ENCODE assay signal across 14 cellular contexts in the genomic region with DNA sequence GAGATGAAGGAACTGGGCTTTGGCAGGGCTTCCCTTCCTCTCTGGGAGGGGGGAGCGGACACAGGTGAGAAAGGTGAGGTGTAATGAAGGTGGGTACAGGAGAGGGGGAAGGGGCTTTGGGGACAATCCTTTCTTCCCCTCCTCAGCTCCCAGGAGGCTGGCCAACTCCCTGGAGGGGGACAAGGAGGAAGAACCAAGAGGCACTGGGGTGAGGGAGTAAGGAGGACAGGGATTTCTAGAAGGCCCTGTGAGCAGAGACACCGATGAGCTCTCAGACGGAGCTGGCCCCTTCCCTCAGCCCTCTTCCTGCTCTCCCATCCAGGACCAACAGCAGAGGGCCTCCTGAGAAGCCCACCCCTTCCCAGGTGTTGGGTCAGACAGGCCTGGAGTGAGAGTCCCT. TPM values are rescaled to one million over a fixed set of nuclear protein-coding genes. Genes with fewer than 3 reads are reported as not detected.
DNase-seq lines count a peak whose midpoint lies in the region; ATAC-seq and TF ChIP-seq lines count a peak whose summit lies in the region.
"Had no signal": no experiment of that assay in that cellular context is flagged by ENCODE, and none has a peak within 500 bp of the region (broad histone marks: within the 10 kb centered on the region; RNA-seq: fewer than 3 reads in every experiment).

No MANE protein-coding gene starts in this region.

- H3K79me1 ChIP-seq in mesendoderm (ENCODE audit: low read length), result no peaks in the 10 kb centered on the region

- TF ChIP-seq POLR2A in suprapubic skin (IDR thresholded peaks at IDR 0.05), result no peak

- no peaks in the 10 kb centered on the region for H3K36me3 ChIP-seq in GM23338 (ENCODE audit: insufficient read depth)
- H3K36me3 ChIP-seq in mammary epithelial cell (ENCODE audit: insufficient read depth, low read length), result no peaks in the 10 kb centered on the region
- no peaks in the 10 kb centered on the region for H3K36me3 ChIP-seq in mesendoderm (ENCODE audit: control insufficient read depth, insufficient read depth, low read length)
- no peaks in the 10 kb centered on the region for H3K36me3 ChIP-seq in suprapubic skin

- TF ChIP-seq CTCF in GM23338 (conservative IDR thresholded peaks at IDR 0.05; ENCODE audit: low read depth in 2 of 2) (no peak), mammary epithelial cell (conservative IDR thresholded peaks at IDR 0.05 in 1 of 2, IDR thresholded peaks at IDR 0.05 in 1 of 2; ENCODE audit: extremely low read depth in 1 of 2, insufficient read depth in 1 of 2, low read depth in 1 of 2, low read length in 2 of 2) (no peak), suprapubic skin (IDR thresholded peaks at IDR 0.05) (no peak)

- H3K27ac ChIP-seq in GM23338 (ENCODE audit: low read depth) (no peak overlapping the region), mammary epithelial cell (ENCODE audit: insufficient read depth, low read depth, low read length) (peak overlapping the region; percentile 68), mesendoderm (ENCODE audit: low read depth, low read length) (peak overlapping the region; percentile 0), suprapubic skin (peak overlapping the region; percentile 68)
- H3K27ac ChIP-seq: C4-2B had no signal

- peak overlapping the region; percentile 17 for H2AK5ac ChIP-seq in mesendoderm (ENCODE audit: low read length)

- intact Hi-C loops in mammary epithelial cell (cut with micrococcal nuclease), result no loop called here

- H3K79me2 ChIP-seq in GM23338 (replicated peaks; ENCODE audit: insufficient read depth) (no peaks in the 10 kb centered on the region), mammary epithelial cell (ENCODE audit: insufficient read depth, low read length) (no peaks in the 10 kb centered on the region), mesendoderm (ENCODE audit: control insufficient read depth, insufficient read depth, low read length) (no peaks in the 10 kb centered on the region)

- H3K27ac Mint-ChIP-seq in GM23338, result no peak overlapping the region

- peaks cover 7% of the 10 kb centered on the region; the same call in 2 of the 3 replicates for H3K9me3 Mint-ChIP-seq in GM23338

- H3K4ac ChIP-seq in mesendoderm (ENCODE audit: low read depth, low read length), result no peak overlapping the region

- H3K4me3 ChIP-seq in GM23338, result no peak overlapping the region
- no peak overlapping the region for H3K4me3 ChIP-seq in mammary epithelial cell (replicated peaks in 1 of 3; ENCODE audit: insufficient read depth in 1 of 3, low read depth in 2 of 3, low read length in 3 of 3)
- no peak overlapping the region for H3K4me3 ChIP-seq in mesendoderm (ENCODE audit: low read length)
- H3K4me3 ChIP-seq in suprapubic skin, result no peak overlapping the region
- H3K4me3 ChIP-seq: lung had no signal

- peaks cover 21% of the 10 kb centered on the region for H3K4me1 ChIP-seq in GM23338 (ENCODE audit: insufficient read depth)
- peaks cover 72% of the 10 kb centered on the region for H3K4me1 ChIP-seq in mammary epithelial cell (ENCODE audit: insufficient read depth, low read length)
- peaks cover 26% of the 10 kb centered on the region for H3K4me1 ChIP-seq in mesendoderm (ENCODE audit: control insufficient read depth, low read depth, low read length)
- H3K4me1 ChIP-seq in suprapubic skin, result peaks cover 67% of the 10 kb centered on the region

- no peak overlapping the region for H2BK120ac ChIP-seq in mesendoderm (ENCODE audit: low read depth, low read length)

- peak overlapping the region; percentile 78 for H3K56ac ChIP-seq in mesendoderm (ENCODE audit: low read length)

- H3K27me3 ChIP-seq in GM23338 (ENCODE audit: insufficient read depth) (no peaks in the 10 kb centered on the region), mammary epithelial cell (ENCODE audit: insufficient read depth, low read length) (no peaks in the 10 kb centered on the region), mesendoderm (ENCODE audit: insufficient read depth, low read length, poor library complexity) (no peaks in the 10 kb centered on the region), suprapubic skin (no peaks in the 10 kb centered on the region)

- H3K9ac ChIP-seq in mammary epithelial cell (ENCODE audit: insufficient read depth, low read length), result no peak overlapping the region
- no peak overlapping the region for H3K9ac ChIP-seq in mesendoderm (ENCODE audit: low read length)

- 92% methylated on average over 3 of the region's 3 CpGs for WGBS in mammary epithelial cell (ENCODE audit: low coverage, missing lambda C conversion rate)
- whole genome bisulfite sequencing in mesendoderm (ENCODE audit: extremely low coverage, insufficient coverage, low lambda C conversion rate), result no CpG with 5 or more reads among the region's 3 CpGs
- WGBS in suprapubic skin, result 88% methylated on average over 3 of the region's 3 CpGs

- peaks cover 39% of the 10 kb centered on the region for H3K27me3 Mint-ChIP-seq in GM23338 (ENCODE audit: insufficient read depth, low read depth, poor library complexity)

- no peak overlapping the region for H3K4me3 Mint-ChIP-seq in GM23338

- no peak overlapping the region for H4K8ac ChIP-seq in mesendoderm (ENCODE audit: low read depth, low read length)

- ATAC-seq in GM23338 (no peak), GM18519 (IDR thresholded peaks at IDR 0.05; ENCODE audit: low FRiP score, unreplicated experiment) (no peak), GM21528 (IDR thresholded peaks at IDR 0.05; ENCODE audit: low FRiP score, unreplicated experiment) (no peak)

- CTCF ChIA-PET in mammary epithelial cell (lab: Charles Lee; ENCODE audit: low non-redundant PET), result no interaction called here

- H2AFZ ChIP-seq in GM23338 (0 out of 2 replicates have a peak overlapping the region, but pooled peaks have one; percentile 52), mammary epithelial cell (ENCODE audit: low read depth, low read length) (no peak overlapping the region)

- H3K9me3 ChIP-seq in mammary epithelial cell (replicated peaks; ENCODE audit: insufficient read depth, low read length), result no peaks in the 10 kb centered on the region
- no peaks in the 10 kb centered on the region for H3K9me3 ChIP-seq in suprapubic skin

- no peaks in the 10 kb centered on the region for H4K20me1 ChIP-seq in GM23338 (replicated peaks; ENCODE audit: insufficient read depth)
- H4K20me1 ChIP-seq in mammary epithelial cell (ENCODE audit: insufficient read depth, low read length), result no peaks in the 10 kb centered on the region

- no TSS peak for BruUV-seq in mammary epithelial cell (replicated peaks; lab: Mats Ljungman, UMichigan)

- H3F3A ChIP-seq in GM23338 (replicated peaks; ENCODE audit: low read depth), result no peaks in the 10 kb centered on the region

- no peak for TF ChIP-seq EP300 in suprapubic skin (IDR thresholded peaks at IDR 0.05)

- in situ Hi-C loops in mammary epithelial cell (cut with MboI; ENCODE audit: low sequenced_read_pairs in 2 of 2), result loop anchor here (5.0 to 25.0 kb wide), 2 partner anchors 85 to 245 kb away; a partner anchor contains a TSS

- no peak overlapping the region for H2BK15ac ChIP-seq in mesendoderm (replicated peaks; ENCODE audit: low read depth)

- H2BK5ac ChIP-seq in mesendoderm (ENCODE audit: low read length), result peak overlapping the region; percentile 78

- no peaks in the 10 kb centered on the region for H3K9me2 ChIP-seq in GM23338 (ENCODE audit: insufficient read depth)

- dilution Hi-C loops in mammary epithelial cell (cut with HindIII; ENCODE audit: low sequenced_read_pairs), result loop anchor here (5.0 kb wide), 1 partner anchor 85 kb away; no protein-coding TSS in a partner anchor

- H3K23ac ChIP-seq in mesendoderm (ENCODE audit: low read length), result no peak overlapping the region

- DNase-seq in GM23338 (ENCODE audit: low spot score), result no peak
- DNase-seq in mammary epithelial cell, result no peak
- no peak for DNase-seq in mesendoderm
- peak in 1 of 2 donors; percentile 58 for DNase-seq in suprapubic skin (ENCODE audit: low spot score in 2 of 2)
- DNase-seq in activated gamma-delta T cell treated with Interleukin-2 at 50 U/mL for 16 hours, result no peak
- no peak for DNase-seq in NCI-H748 treated with DMSO at 0.1 percent for 48 hours (lab: John Stamatoyannopoulos, UW)
- DNase-seq: hypothalamus; KBM-7; NCI-H146; stimulated activated CD4-positive, alpha-beta T cell treated with anti-CD3 and anti-CD28 coated beads, Interleukin-1b, Interleukin-23, amount 100 ng/mL, for 48 hours had no signal

- peak overlapping the region; percentile 38; the same call in 1 of the 2 replicates for H3K4me2 ChIP-seq in GM23338
- peak overlapping the region; percentile 39 for H3K4me2 ChIP-seq in mammary epithelial cell (ENCODE audit: insufficient read depth, low read depth, low read length)
- H3K4me2 ChIP-seq in mesendoderm (ENCODE audit: low read length), result no peak overlapping the region

- no peak overlapping the region for H4K5ac ChIP-seq in mesendoderm (ENCODE audit: low read length)

- H3K4me1 Mint-ChIP-seq in GM23338, result peaks cover 35% of the 10 kb centered on the region

- no peaks in the 10 kb centered on the region; the same call in 2 of the 3 replicates for H3K36me3 Mint-ChIP-seq in GM23338 (ENCODE audit: low read depth)

- peak overlapping the region; percentile 34 for H3K18ac ChIP-seq in mesendoderm (ENCODE audit: low read length)

TF ChIP-seq in GM23338, 12 proteins besides CTCF, POLR2A, EP300 and RAD21 (continues in another document):
- no peak for TF ChIP-seq STAT1 (IDR thresholded peaks at IDR 0.05; ENCODE audit: unreplicated experiment)
- TF ChIP-seq CREB1 (CRISPR knock-in tag; IDR thresholded peaks at IDR 0.05; ENCODE audit: low read depth), result no peak
- no peak for TF ChIP-seq EZH2phosphoT487 (IDR thresholded peaks at IDR 0.05; ENCODE audit: unreplicated experiment)
- TF ChIP-seq, protein P1, sequence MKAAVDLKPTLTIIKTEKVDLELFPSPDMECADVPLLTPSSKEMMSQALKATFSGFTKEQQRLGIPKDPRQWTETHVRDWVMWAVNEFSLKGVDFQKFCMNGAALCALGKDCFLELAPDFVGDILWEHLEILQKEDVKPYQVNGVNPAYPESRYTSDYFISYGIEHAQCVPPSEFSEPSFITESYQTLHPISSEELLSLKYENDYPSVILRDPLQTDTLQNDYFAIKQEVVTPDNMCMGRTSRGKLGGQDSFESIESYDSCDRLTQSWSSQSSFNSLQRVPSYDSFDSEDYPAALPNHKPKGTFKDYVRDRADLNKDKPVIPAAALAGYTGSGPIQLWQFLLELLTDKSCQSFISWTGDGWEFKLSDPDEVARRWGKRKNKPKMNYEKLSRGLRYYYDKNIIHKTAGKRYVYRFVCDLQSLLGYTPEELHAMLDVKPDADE (IDR thresholded peaks at IDR 0.05), result no peak
- no peak for TF ChIP-seq JUNB (IDR thresholded peaks at IDR 0.05; ENCODE audit: unreplicated experiment)
- TF ChIP-seq ZNF114 (CRISPR knock-in tag; IDR thresholded peaks at IDR 0.05), result no peak
- TF ChIP-seq NANOG (IDR thresholded peaks at IDR 0.05; ENCODE audit: borderline replicate concordance), result no peak

RNA-seq across cellular contexts. Expression of a gene that starts 53.4 kb away (rescaled TPM):
- 83.1 and 83.9 TPM in 2 replicates for total RNA-seq in GM23338 (2014; rRNA removed; shearing (Covaris generic))
- polyA plus RNA-seq in GM23338 (2016; fragmentation: Nextera tagmentation; extraction: Ambion mirVana), result 23.0 and 30.8 TPM in 2 replicates
- total RNA-seq in mammary epithelial cell, result 100 to 1,000 TPM in 1 of 2 donors, 10 to 100 TPM in 1; 47.8 to 137 TPM
- polyA plus RNA-seq in mammary epithelial cell, result 68.7 TPM
- polyA minus RNA-seq in mammary epithelial cell, result 80.7 TPM
- polyA plus RNA-seq in mesendoderm (2013, experiment 1 of 2), result 20.7 TPM
- polyA plus RNA-seq in mesendoderm (2013, experiment 2 of 2), result 21.8 TPM
- total RNA-seq in suprapubic skin, result 100 to 1,000 TPM in 1 of 4 donors, 10 to 100 TPM in 3; 60.4 to 140 (median 96.5) TPM
